1 cellular context compared by ENCODE assay signal in genomic region chr20:57996936-57997629, GRCh38.
TF ChIP-seq lines count a peak whose summit lies in the region.

No MANE protein-coding gene starts in this region.

TF ChIP-seq in SK-N-SH treated with all-trans-retinoic acid at 6 μM for 48 hours, 23 proteins besides CTCF, POLR2A, EP300 and RAD21 (continued from another document):
- no peak for TF ChIP-seq TOX (CRISPR knock-in tag; IDR thresholded peaks at IDR 0.05; ENCODE audit: borderline replicate concordance)
